In genomic region chr10:97823734-97824133, GRCh38 we compare ENCODE assay signal across 17 cellular contexts. TPM values are rescaled to one million over a fixed set of nuclear protein-coding genes. Genes with fewer than 3 reads are reported as not detected.
A peak's percentile ranks its signal among the peaks of the same experiment; 100 is the strongest.
DNase-seq lines count a peak whose midpoint lies in the region; ATAC-seq and TF ChIP-seq lines count a peak whose summit lies in the region.
"Had no signal": no experiment of that assay in that cellular context is flagged by ENCODE, and none has a peak within 500 bp of the region (broad histone marks: within the 10 kb centered on the region; RNA-seq: fewer than 3 reads in every experiment).

No MANE protein-coding gene starts in this region.

- H3K4me3 ChIP-seq in endodermal cell (ENCODE audit: low read length) (no peak overlapping the region), gastrocnemius medialis (peak overlapping the region; percentile 17 to 47 (median 33)), BE2C (ENCODE audit: low read depth, low read length) (no peak overlapping the region)
- H3K4me3 ChIP-seq: Peyer's patch had no signal

- H3K36me3 ChIP-seq in endodermal cell (ENCODE audit: control insufficient read depth, insufficient read depth, low read length) (no peaks in the 10 kb centered on the region), gastrocnemius medialis (no peaks in the 10 kb centered on the region), BE2C (no peaks in the 10 kb centered on the region)
- H3K36me3 ChIP-seq: Peyer's patch had no signal

- H3K9me3 ChIP-seq in endodermal cell (ENCODE audit: control insufficient read depth, low read length) (no peaks in the 10 kb centered on the region), gastrocnemius medialis (no peaks in the 10 kb centered on the region), BE2C (no peaks in the 10 kb centered on the region)
- H3K9me3 ChIP-seq: Peyer's patch had no signal

- peaks cover 11% of the 10 kb centered on the region for H3K4me1 Mint-ChIP-seq in endodermal cell

- no peaks in the 10 kb centered on the region for H3K27me3 Mint-ChIP-seq in endodermal cell (ENCODE audit: insufficient read depth)

- no peaks in the 10 kb centered on the region for H3K27me3 ChIP-seq in endodermal cell (ENCODE audit: control insufficient read depth, insufficient read depth, low read length, poor library complexity, severe bottlenecking)
- H3K27me3 ChIP-seq in gastrocnemius medialis, result no peaks in the 10 kb centered on the region
- no peaks in the 10 kb centered on the region for H3K27me3 ChIP-seq in BE2C
- H3K27me3 ChIP-seq: Peyer's patch had no signal

- H3K36me3 Mint-ChIP-seq in endodermal cell (ENCODE audit: low read depth), result no peaks in the 10 kb centered on the region

- no peak for TF ChIP-seq CTCF in endodermal cell (conservative IDR thresholded peaks at IDR 0.05)
- no peak for TF ChIP-seq CTCF in gastrocnemius medialis (IDR thresholded peaks at IDR 0.05 in 4 of 5, conservative IDR thresholded peaks at IDR 0.05 in 1 of 5)
- no peak for TF ChIP-seq CTCF in BE2C (IDR thresholded peaks at IDR 0.05; ENCODE audit: low read depth, low read length)
- TF ChIP-seq CTCF in GM13976 (IDR thresholded peaks at IDR 0.05; ENCODE audit: borderline replicate concordance, control extremely low read depth, extremely low read depth, insufficient read depth, missing control alignments), result no peak

- no peak overlapping the region for H3K9ac ChIP-seq in endodermal cell (ENCODE audit: extremely low read depth, low read length, poor library complexity, severe bottlenecking)
- H3K9ac ChIP-seq: KMS-11 had no signal

- H3K27ac ChIP-seq in endodermal cell (ENCODE audit: low read depth, low read length), result no peak overlapping the region
- H3K27ac ChIP-seq in gastrocnemius medialis, result peak overlapping the region; percentile 96 to 98 (median 98)
- H3K27ac ChIP-seq: KMS-11, Peyer's patch had no signal

- peak; percentile 61 for DNase-seq in SW480 (ENCODE audit: low spot score)
- DNase-seq in endodermal cell, result no peak
- peak in 1 of 2 donors; percentile 16 for DNase-seq in left colon
- DNase-seq in gastrocnemius medialis, result peak; percentile 88 to 92
- DNase-seq in LoVo (ENCODE audit: low spot score), result no peak
- no peak for DNase-seq in BE2C
- DNase-seq in GM13976 (ENCODE audit: low spot score), result no peak
- DNase-seq: DMS79, GOT3, MM.1S, NCI-H2029, NCI-H524, SIG-M5 had no signal

- peak overlapping the region; percentile 36 for H3K27ac Mint-ChIP-seq in endodermal cell

- intact Hi-C loops in left colon (cut with DNase I, micrococcal nuclease), result no loop called here
- intact Hi-C loops in gastrocnemius medialis (cut with DNase I; ENCODE audit: low total_unique reads), result loop anchor here (5.0 kb wide), 1 partner anchor 136 kb away; the partner anchor contains the start of gene AVPI1

- H3K4me3 Mint-ChIP-seq in endodermal cell, result no peak overlapping the region

- in situ Hi-C loops in gastrocnemius medialis (cut with MboI; ENCODE audit: low sequenced_read_pairs in 4 of 4) (no loop called here), GM13976 (cut with MboI; ENCODE audit: low sequenced_read_pairs, unreplicated experiment) (no loop called here)

- 86 to 94% methylated on average over 4 to 12 of the region's 12 CpGs for WGBS in endodermal cell (ENCODE audit: insufficient coverage in 1 of 2, insufficient read length in 1 of 2), 2 experiments

- H3K9me3 Mint-ChIP-seq in endodermal cell, result no peaks in the 10 kb centered on the region

- TF ChIP-seq POLR2A in gastrocnemius medialis (IDR thresholded peaks at IDR 0.05), result peak; percentile 64 to 81

- ATAC-seq in left colon (peak; percentile 64), gastrocnemius medialis (peak; percentile 65 to 68), HG02610 (IDR thresholded peaks at IDR 0.05; ENCODE audit: unreplicated experiment) (no peak)

- H3K4me1 ChIP-seq in endodermal cell (ENCODE audit: control insufficient read depth, insufficient read depth, low read length) (peaks cover 8% of the 10 kb centered on the region), gastrocnemius medialis (peaks cover 33 to 56% of the 10 kb centered on the region in 2 donors), BE2C (no peaks in the 10 kb centered on the region)
- H3K4me1 ChIP-seq: Peyer's patch had no signal

RNA-seq across cellular contexts. Expression of gene GOLGA7B, which starts 25.9 kb away (rescaled TPM):
- total RNA-seq in endodermal cell (under 1 TPM; 0.18 to 0.27 TPM), left colon (under 1 TPM; 0.42 to 0.46 TPM), gastrocnemius medialis (1 to 10 TPM in 1 of 4 donors, under 1 TPM in 3; 0.29 to 2.3 (median 0.63) TPM)
- polyA plus RNA-seq in endodermal cell (2013, experiment 1 of 2), result 0.11 TPM
- 0.12 TPM for polyA plus RNA-seq in endodermal cell (2013, experiment 2 of 2)
- polyA plus RNA-seq in BE2C (2012; ENCODE audit: insufficient read depth, insufficient read length, low read depth), result 1.2 TPM

RNA-seq across cellular contexts. Expression of gene SFRP5, which starts 51.9 kb away (rescaled TPM):
- total RNA-seq in endodermal cell (1 to 10 TPM; 1.8 to 2.3 TPM), left colon (1 to 10 TPM in 1 of 2 donors, under 1 TPM in 1; 0.82 to 1.2 TPM), gastrocnemius medialis (1 to 10 TPM in 1 of 4 donors, under 1 TPM in 2, not detected in 1; 0.25 to 2.2 (median 0.93) TPM)
- polyA plus RNA-seq in endodermal cell (2013, experiment 1 of 2), result 1.2 TPM
- 0.95 TPM for polyA plus RNA-seq in endodermal cell (2013, experiment 2 of 2)
- polyA plus RNA-seq in BE2C (2012; ENCODE audit: insufficient read depth, insufficient read length, low read depth), result not detected
- total RNA-seq: A673 had no signal

Comparison
In these comparisons a context has a peak if more than half of its experiments do, and no peak if none do; other contexts are left out.
1. DNase-seq: peak in SW480 (single experiment) and gastrocnemius medialis (2 of 2); none in endodermal cell (single experiment), LoVo (single experiment), BE2C (single experiment) and GM13976 (single experiment).
2. H3K4me3 ChIP-seq: peak in gastrocnemius medialis (4 of 4); none in endodermal cell (single experiment) and BE2C (single experiment).